Comparison of ENCODE assay signal across 17 cellular contexts in genomic region chr4:9158392-9158791, GRCh38. TPM values are rescaled to one million over a fixed set of nuclear protein-coding genes. Genes with fewer than 3 reads are reported as not detected.
"Had no signal": no experiment of that assay in that cellular context is flagged by ENCODE, and none has a peak within 500 bp of the region (broad histone marks: within the 10 kb centered on the region; RNA-seq: fewer than 3 reads in every experiment).

No MANE protein-coding gene starts in this region.

RNA-seq across cellular contexts. Expression of gene FAM90A26, which starts 11.8 kb away (rescaled TPM):
- total RNA-seq: adrenal gland, cardiac muscle cell, dermis microvascular lymphatic vessel endothelial cell, fibroblast of villous mesenchyme, glomerular endothelial cell, hepatocyte, kidney, left ventricle myocardium inferior, mesenteric fat pad, omental fat pad, progenitor cell of endocrine pancreas, right cardiac atrium, stomach, thoracic aorta, upper lobe of right lung had no signal
- polyA plus RNA-seq: adrenal gland, cardiac muscle cell, esophagus, hepatocyte, neural cell, right cardiac atrium, stomach had no signal

RNA-seq across cellular contexts. Expression of gene USP17L10, which starts 52.1 kb away (rescaled TPM):
- total RNA-seq: adrenal gland, cardiac muscle cell, dermis microvascular lymphatic vessel endothelial cell, fibroblast of villous mesenchyme, glomerular endothelial cell, hepatocyte, kidney, left ventricle myocardium inferior, mesenteric fat pad, omental fat pad, progenitor cell of endocrine pancreas, right cardiac atrium, stomach, thoracic aorta, upper lobe of right lung had no signal
- polyA plus RNA-seq: adrenal gland, cardiac muscle cell, esophagus, hepatocyte, neural cell, right cardiac atrium, stomach had no signal

RNA-seq across cellular contexts. Expression of gene USP17L11, which starts 56.8 kb away (rescaled TPM):
- total RNA-seq: adrenal gland, cardiac muscle cell, dermis microvascular lymphatic vessel endothelial cell, fibroblast of villous mesenchyme, glomerular endothelial cell, hepatocyte, kidney, left ventricle myocardium inferior, mesenteric fat pad, omental fat pad, progenitor cell of endocrine pancreas, right cardiac atrium, stomach, thoracic aorta, upper lobe of right lung had no signal
- polyA plus RNA-seq: adrenal gland, cardiac muscle cell, esophagus, hepatocyte, neural cell, right cardiac atrium, stomach had no signal
